ENCODE assay signal across 23 cellular contexts in genomic region chr4:147134536-147135210, GRCh38.
"Had no signal": no experiment of that assay in that cellular context is flagged by ENCODE, and none has a peak within 500 bp of the region (broad histone marks: within the 10 kb centered on the region; RNA-seq: fewer than 3 reads in every experiment).

No MANE protein-coding gene starts in this region.

- H3K4me1 Mint-ChIP-seq: activated B cell treated with CpG ODN at 0.5 μM for 24 hours; activated CD4-positive, alpha-beta T cell treated with anti-CD3 and anti-CD28 coated beads for 36 hours; activated naive CD4-positive, alpha-beta T cell treated with anti-CD3 and anti-CD28 coated beads, Interleukin-2, amount 10 ng/mL, durations not matched to agents 7 days and 5 days; central memory CD8-positive, alpha-beta T cell; naive thymus-derived CD4-positive, alpha-beta T cell had no signal

- H3K36me3 ChIP-seq: neural progenitor cell, ovary, prostate gland, SJSA1, spleen, thoracic aorta, upper lobe of right lung had no signal

- H3K27ac ChIP-seq: epithelial cell of prostate, neural progenitor cell, ovary, prostate gland, SJSA1, thoracic aorta, upper lobe of right lung had no signal

- DNase-seq: activated B cell treated with CpG ODN at 0.5 μM for 24 hours; activated CD4-positive, alpha-beta memory T cell treated with anti-CD3 and anti-CD28 coated beads for 36 hours; activated CD4-positive, alpha-beta T cell treated with anti-CD3 and anti-CD28 coated beads for 36 hours; activated effector memory CD4-positive, alpha-beta T cell treated with anti-CD3 and anti-CD28 coated beads, Interleukin-2, amount 50 U/mL, for 16 hours; activated naive CD4-positive, alpha-beta T cell treated with anti-CD3 and anti-CD28 coated beads, Interleukin-2, amount 10 ng/mL, durations not matched to agents 7 days and 5 days; cortex of kidney; glutamatergic neuron; hippocampal formation; mesendoderm; naive thymus-derived CD4-positive, alpha-beta T cell; ovary; spleen; stimulated activated CD4-positive, alpha-beta T cell treated with anti-CD3 and anti-CD28 coated beads, Interleukin-4, amount 100 ng/mL, for 24 hours; stimulated activated naive CD4-positive, alpha-beta T cell treated with Interleukin-2 at 50 U/mL for 16 hours; T-helper 1 cell; upper lobe of right lung had no signal

- H3K36me3 Mint-ChIP-seq: activated CD4-positive, alpha-beta memory T cell treated with anti-CD3 and anti-CD28 coated beads for 36 hours; activated naive CD4-positive, alpha-beta T cell treated with anti-CD3 and anti-CD28 coated beads, Interleukin-2, amount 10 ng/mL, durations not matched to agents 7 days and 5 days; brain; naive thymus-derived CD4-positive, alpha-beta T cell; neural progenitor cell had no signal

- H3K27ac Mint-ChIP-seq: activated B cell treated with CpG ODN at 0.5 μM for 24 hours; activated CD4-positive, alpha-beta memory T cell treated with anti-CD3 and anti-CD28 coated beads for 36 hours; activated CD4-positive, alpha-beta T cell treated with anti-CD3 and anti-CD28 coated beads for 36 hours; activated naive CD4-positive, alpha-beta T cell treated with anti-CD3 and anti-CD28 coated beads, Interleukin-2, amount 10 ng/mL, durations not matched to agents 7 days and 5 days; brain; naive thymus-derived CD4-positive, alpha-beta T cell; neural progenitor cell had no signal

- H3K9me3 Mint-ChIP-seq: activated B cell treated with CpG ODN at 0.5 μM for 24 hours; activated CD4-positive, alpha-beta memory T cell treated with anti-CD3 and anti-CD28 coated beads for 36 hours; activated naive CD4-positive, alpha-beta T cell treated with anti-CD3 and anti-CD28 coated beads, Interleukin-2, amount 10 ng/mL, durations not matched to agents 7 days and 5 days; brain; central memory CD8-positive, alpha-beta T cell; neural progenitor cell had no signal

- ATAC-seq: activated CD4-positive, alpha-beta T cell treated with anti-CD3 and anti-CD28 coated beads for 36 hours; naive thymus-derived CD4-positive, alpha-beta T cell; upper lobe of right lung had no signal

- H3K9ac ChIP-seq: neural progenitor cell had no signal

- H3K9me3 ChIP-seq: ovary, prostate gland, SJSA1, spleen, thoracic aorta, upper lobe of right lung had no signal

- H2AFZ ChIP-seq: neural progenitor cell had no signal

- H3K4me2 ChIP-seq: neural progenitor cell had no signal

- H3K27me3 Mint-ChIP-seq: brain had no signal

- H3K4me3 ChIP-seq: neural progenitor cell, ovary, prostate gland, SJSA1, spleen, thoracic aorta, upper lobe of right lung had no signal

- H3K4me1 ChIP-seq: neural progenitor cell, prostate gland, upper lobe of right lung had no signal

- H3K27me3 ChIP-seq: neural progenitor cell, ovary, spleen, upper lobe of right lung had no signal

- H3K4me3 Mint-ChIP-seq: activated B cell treated with CpG ODN at 0.5 μM for 24 hours; activated CD4-positive, alpha-beta memory T cell treated with anti-CD3 and anti-CD28 coated beads for 36 hours; activated CD4-positive, alpha-beta T cell treated with anti-CD3 and anti-CD28 coated beads for 36 hours; activated naive CD4-positive, alpha-beta T cell treated with anti-CD3 and anti-CD28 coated beads, Interleukin-2, amount 10 ng/mL, durations not matched to agents 7 days and 5 days; brain; central memory CD8-positive, alpha-beta T cell; naive thymus-derived CD4-positive, alpha-beta T cell; neural progenitor cell had no signal
